Comparison of ENCODE assay signal across 1 cellular context in the genomic region with DNA sequence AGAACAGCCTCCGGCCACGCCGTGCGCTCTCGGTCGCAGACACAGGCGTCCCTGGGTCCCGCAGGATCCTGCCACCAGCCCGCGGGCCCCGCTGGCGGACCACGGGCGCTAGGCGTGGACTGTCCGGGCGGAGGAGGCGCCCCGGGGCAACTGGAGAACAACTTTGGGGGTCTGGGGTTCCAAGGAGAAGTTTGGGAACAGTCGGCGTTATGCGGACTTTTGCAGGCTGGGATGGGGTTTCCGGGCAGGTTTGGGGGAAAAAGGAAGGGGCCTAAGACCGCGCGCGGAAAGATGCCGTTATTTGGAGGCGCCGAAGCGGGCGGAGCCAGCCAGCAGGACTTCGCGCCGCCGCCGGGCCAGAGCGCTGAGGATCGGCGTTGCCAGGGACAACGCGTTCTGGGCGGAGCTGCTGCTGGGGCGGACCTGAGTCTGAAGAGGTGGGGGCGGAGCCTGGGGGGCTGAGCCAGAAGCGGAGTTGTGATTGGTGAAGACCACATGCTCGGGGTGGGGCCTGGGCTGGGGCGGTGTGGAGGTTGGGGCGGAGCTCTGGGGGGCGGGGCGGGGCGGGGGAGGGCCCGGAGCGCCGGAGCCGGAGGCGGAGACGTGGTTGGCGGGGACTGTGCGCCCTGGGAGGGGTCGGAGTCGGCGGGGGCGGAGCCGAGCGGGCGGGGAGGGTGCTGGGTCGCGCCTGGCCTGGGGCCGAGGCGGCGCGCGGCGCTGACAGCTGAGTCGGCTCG.
TF ChIP-seq lines count a peak whose summit lies in the region.

Gene CYP46A1, plus strand, starts transcription at position 680 of the 737 bp plus-strand sequence. CDS start 120 bp downstream, outside the sequence.

TF ChIP-seq in GM23338, 12 proteins besides CTCF, POLR2A, EP300 and RAD21 (continued from another document):
- TF ChIP-seq, protein P1, sequence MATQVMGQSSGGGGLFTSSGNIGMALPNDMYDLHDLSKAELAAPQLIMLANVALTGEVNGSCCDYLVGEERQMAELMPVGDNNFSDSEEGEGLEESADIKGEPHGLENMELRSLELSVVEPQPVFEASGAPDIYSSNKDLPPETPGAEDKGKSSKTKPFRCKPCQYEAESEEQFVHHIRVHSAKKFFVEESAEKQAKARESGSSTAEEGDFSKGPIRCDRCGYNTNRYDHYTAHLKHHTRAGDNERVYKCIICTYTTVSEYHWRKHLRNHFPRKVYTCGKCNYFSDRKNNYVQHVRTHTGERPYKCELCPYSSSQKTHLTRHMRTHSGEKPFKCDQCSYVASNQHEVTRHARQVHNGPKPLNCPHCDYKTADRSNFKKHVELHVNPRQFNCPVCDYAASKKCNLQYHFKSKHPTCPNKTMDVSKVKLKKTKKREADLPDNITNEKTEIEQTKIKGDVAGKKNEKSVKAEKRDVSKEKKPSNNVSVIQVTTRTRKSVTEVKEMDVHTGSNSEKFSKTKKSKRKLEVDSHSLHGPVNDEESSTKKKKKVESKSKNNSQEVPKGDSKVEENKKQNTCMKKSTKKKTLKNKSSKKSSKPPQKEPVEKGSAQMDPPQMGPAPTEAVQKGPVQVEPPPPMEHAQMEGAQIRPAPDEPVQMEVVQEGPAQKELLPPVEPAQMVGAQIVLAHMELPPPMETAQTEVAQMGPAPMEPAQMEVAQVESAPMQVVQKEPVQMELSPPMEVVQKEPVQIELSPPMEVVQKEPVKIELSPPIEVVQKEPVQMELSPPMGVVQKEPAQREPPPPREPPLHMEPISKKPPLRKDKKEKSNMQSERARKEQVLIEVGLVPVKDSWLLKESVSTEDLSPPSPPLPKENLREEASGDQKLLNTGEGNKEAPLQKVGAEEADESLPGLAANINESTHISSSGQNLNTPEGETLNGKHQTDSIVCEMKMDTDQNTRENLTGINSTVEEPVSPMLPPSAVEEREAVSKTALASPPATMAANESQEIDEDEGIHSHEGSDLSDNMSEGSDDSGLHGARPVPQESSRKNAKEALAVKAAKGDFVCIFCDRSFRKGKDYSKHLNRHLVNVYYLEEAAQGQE (IDR thresholded peaks at IDR 0.05; ENCODE audit: unreplicated experiment), result no peak
- no peak for TF ChIP-seq ZNF462 (CRISPR knock-in tag; IDR thresholded peaks at IDR 0.05)
- peak; percentile 96 for TF ChIP-seq CREB1 (CRISPR knock-in tag; IDR thresholded peaks at IDR 0.05; ENCODE audit: low read depth)
- TF ChIP-seq ETS1 (IDR thresholded peaks at IDR 0.05), result peak; percentile 55; the same call in 1 of the 2 replicates
- no peak for TF ChIP-seq EZH2phosphoT487 (IDR thresholded peaks at IDR 0.05; ENCODE audit: unreplicated experiment)
